1 cellular context compared by ENCODE assay signal in genomic region chr12:57764662-57765002, GRCh38.
TF ChIP-seq lines count a peak whose summit lies in the region.

No MANE protein-coding gene starts in this region.

TF ChIP-seq in GM12878, 131 proteins besides CTCF, POLR2A, EP300 and RAD21:
- no peak for TF ChIP-seq ESRRA (IDR thresholded peaks at IDR 0.05; ENCODE audit: low read length)
- TF ChIP-seq PRDM15 (CRISPR knock-in tag; IDR thresholded peaks at IDR 0.05), result no peak
- 0 out of 3 replicates have a peak, but pooled peaks of 1 of the 2 experiments have one; percentile 24 for TF ChIP-seq EGR1 (IDR thresholded peaks at IDR 0.05; ENCODE audit: borderline replicate concordance in 1 of 2, low read depth in 2 of 2, low read length in 2 of 2)
- peak; percentile 78 to 92 for TF ChIP-seq BHLHE40 (IDR thresholded peaks at IDR 0.05; ENCODE audit: borderline replicate concordance in 1 of 2, low read depth in 2 of 2, low read length in 1 of 2)
- peak; percentile 23; the same call in 1 of the 2 replicates for TF ChIP-seq PAX5 (IDR thresholded peaks at IDR 0.05; ENCODE audit: borderline replicate concordance, low read depth, low read length)
- no peak for TF ChIP-seq E4F1 (IDR thresholded peaks at IDR 0.05; ENCODE audit: borderline replicate concordance, partially characterized antibody)
